Comparison of ENCODE assay signal across 8 cellular contexts in genomic region chr15:34038023-34038403, GRCh38. TPM values are rescaled to one million over a fixed set of nuclear protein-coding genes. Genes with fewer than 3 reads are reported as not detected.
DNase-seq lines count a peak whose midpoint lies in the region; ATAC-seq and TF ChIP-seq lines count a peak whose summit lies in the region.

No MANE protein-coding gene starts in this region.

- peak; percentile 3 for ATAC-seq in HG02642 (IDR thresholded peaks at IDR 0.05; ENCODE audit: poor library complexity, unreplicated experiment)
- no peak for ATAC-seq in right cardiac atrium

- H3K4me3 ChIP-seq in right cardiac atrium (ENCODE audit: low read length), result peak overlapping the region; percentile 91
- peak overlapping the region; percentile 72 to 94 (median 84) for H3K4me3 ChIP-seq in spleen

- no peak for TF ChIP-seq POLR2A in spleen (IDR thresholded peaks at IDR 0.05)

- intact Hi-C loops in right cardiac atrium (cut with DNase I) (no loop called here), spleen (cut with DNase I; ENCODE audit: low total_unique reads) (no loop called here)

- peak; percentile 38 for DNase-seq in GM10266 (ENCODE audit: extremely low spot score)
- no peak for DNase-seq in right cardiac atrium
- no peak for DNase-seq in spleen
- no peak for DNase-seq in epidermal melanocyte (ENCODE audit: insufficient read length, low spot score)
- DNase-seq in GF-D8 (lab: John Stamatoyannopoulos, UW), result no peak
- DNase-seq in mesenteric fat pad (ENCODE audit: low spot score), result no peak

- peak overlapping the region; percentile 98 for H3K27ac ChIP-seq in VCaP
- H3K27ac ChIP-seq in right cardiac atrium (ENCODE audit: low read length), result peak overlapping the region; percentile 93
- H3K27ac ChIP-seq in spleen, result peak overlapping the region; percentile 86 to 97 (median 91)

- H3K4me1 ChIP-seq in right cardiac atrium (ENCODE audit: control insufficient read depth, insufficient read depth, low read length) (peaks cover 2% of the 10 kb centered on the region), spleen (peaks cover 2 to 24% (median 14%) of the 10 kb centered on the region in 6 donors)

- TF ChIP-seq CTCF in GM10266 (IDR thresholded peaks at IDR 0.05; ENCODE audit: control insufficient read depth, insufficient read depth, low read depth, missing control alignments) (no peak), VCaP (conservative IDR thresholded peaks at IDR 0.05) (no peak), spleen (IDR thresholded peaks at IDR 0.05 in 8 of 11, conservative IDR thresholded peaks at IDR 0.05 in 3 of 11) (no peak)

- WGBS in right cardiac atrium, result 2% methylated on average over 11 of the region's 11 CpGs
- WGBS in spleen, 5 donors, result 0 to 1% (median 1%) methylated on average over 11 of the region's 11 CpGs

- H3K9me3 ChIP-seq in right cardiac atrium (ENCODE audit: control insufficient read depth, low read length) (no peaks in the 10 kb centered on the region), spleen (no peaks in the 10 kb centered on the region)

- H3K27me3 ChIP-seq in right cardiac atrium (ENCODE audit: control insufficient read depth, insufficient read depth) (no peaks in the 10 kb centered on the region), spleen (replicated peaks in 1 of 7) (no peaks in the 10 kb centered on the region)

- H3K36me3 ChIP-seq in spleen, result no peaks in the 10 kb centered on the region

RNA-seq across cellular contexts. Expression of gene AVEN, which starts 1.0 kb away (rescaled TPM):
- total RNA-seq in right cardiac atrium (10 to 100 TPM; 15.1 to 20.3 (median 16.8) TPM), spleen (10 to 100 TPM in 3 of 7 donors, 1 to 10 TPM in 4; 5.0 to 14.1 (median 9.7) TPM), mesenteric fat pad (21.2 TPM)
- polyA plus RNA-seq in right cardiac atrium (20.0 TPM), spleen (1 to 10 TPM; 5.1 to 9.1 (median 8.5) TPM)
